ENCODE assay signal across 8 cellular contexts in the genomic region with DNA sequence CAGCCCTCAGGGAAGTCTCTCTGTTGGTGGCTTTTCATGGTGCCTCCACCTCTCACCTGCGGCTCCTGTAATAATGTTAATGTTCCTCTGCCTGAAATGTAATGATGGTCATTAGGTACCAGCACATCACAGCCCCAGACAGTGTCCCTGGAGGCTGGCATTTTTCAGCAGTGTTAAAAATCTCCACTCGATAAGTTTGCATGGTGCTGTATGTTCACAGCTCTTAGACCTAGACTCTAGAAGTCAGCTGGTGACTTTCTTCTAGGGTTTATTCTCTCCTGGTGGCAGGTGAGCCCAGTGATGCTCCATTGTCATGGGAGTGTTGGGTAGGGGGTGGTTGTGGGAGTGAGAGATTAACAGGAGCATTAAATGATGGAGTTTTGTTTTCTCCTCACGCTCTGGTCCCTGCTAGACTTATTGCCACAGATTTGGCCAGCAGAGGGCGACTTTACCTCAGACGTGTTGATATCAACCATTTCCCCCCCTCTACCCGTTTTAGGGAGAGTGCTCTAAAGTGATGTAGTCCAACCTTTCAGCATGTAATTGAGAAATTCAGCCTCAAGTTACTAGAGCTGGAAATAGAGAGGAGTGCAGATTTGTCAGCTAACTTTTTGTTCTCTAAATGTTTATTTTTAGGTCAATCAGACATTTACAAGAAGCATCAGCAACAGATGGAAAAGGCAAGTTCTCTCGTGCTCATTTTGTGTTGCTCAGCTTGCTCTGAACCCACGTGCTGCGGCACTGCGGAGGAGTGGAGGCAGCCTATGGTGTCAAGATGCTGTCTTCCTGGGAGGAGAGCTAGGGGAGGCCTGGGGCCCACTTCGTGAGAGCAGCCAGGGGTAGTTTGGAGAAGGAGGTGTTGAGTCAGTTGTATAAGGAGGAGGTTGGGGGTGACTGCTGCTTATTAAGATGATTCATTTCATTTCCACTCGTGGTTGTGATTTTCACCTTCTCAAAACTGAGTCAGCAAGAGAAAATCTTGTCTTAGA. TPM values are rescaled to one million over a fixed set of nuclear protein-coding genes. Genes with fewer than 3 reads are reported as not detected.
DNase-seq lines count a peak whose midpoint lies in the region; ATAC-seq and TF ChIP-seq lines count a peak whose summit lies in the region.

No MANE protein-coding gene starts in this region.

- H3K27ac Mint-ChIP-seq in nephron progenitor cell = peak overlapping the region; percentile 36

- peaks cover 42% of the 10 kb centered on the region for H3K36me3 Mint-ChIP-seq in nephron progenitor cell (ENCODE audit: low read depth)

- no peaks in the 10 kb centered on the region for H3K4me1 ChIP-seq in Peyer's patch

- H3K27me3 Mint-ChIP-seq in nephron progenitor cell (ENCODE audit: low read depth, poor library complexity) = peaks cover 4% of the 10 kb centered on the region

- peaks cover 28% of the 10 kb centered on the region for H3K4me1 Mint-ChIP-seq in nephron progenitor cell

- DNase-seq in DMS 273 treated with DMSO at 0.1 percent for 48 hours (lab: John Stamatoyannopoulos, UW) (peak; percentile 35), Peyer's patch (peak; percentile 74 to 95 (median 95)), activated T-helper 1 cell treated with Interleukin-2 at 50 U/mL for 16 hours (ENCODE audit: low read depth) (peak; percentile 65), fibroblast of mammary gland (ENCODE audit: low read depth) (peak; percentile 82), nephron progenitor cell (peak; percentile 89)
- peak; percentile 74 for DNase-seq in Jurkat, Clone E6-1 (ENCODE audit: low read depth, low spot score)
- DNase-seq in stimulated activated naive CD8-positive, alpha-beta T cell treated with anti-CD3 and anti-CD28 coated beads, Interleukin-15, Interleukin-2, amounts not matched to agents 100 U/mL and 50 U/mL, for 24 hours = peak; percentile 89

- TF ChIP-seq CTCF in Peyer's patch (IDR thresholded peaks at IDR 0.05) = peak; percentile 76 to 86 (median 81)
- peak; percentile 87 for TF ChIP-seq CTCF in fibroblast of mammary gland (conservative IDR thresholded peaks at IDR 0.05; ENCODE audit: control insufficient read depth, insufficient read depth, low read depth, low read length)
- peak; percentile 71 for TF ChIP-seq CTCF in nephron progenitor cell (IDR thresholded peaks at IDR 0.05)

- no peaks in the 10 kb centered on the region for H3K9me3 ChIP-seq in Peyer's patch

- ATAC-seq in stimulated activated naive CD8-positive, alpha-beta T cell treated with anti-CD3 and anti-CD28 coated beads, Interleukin-15, Interleukin-2, amounts not matched to agents 100 U/mL and 50 U/mL, for 24 hours = peak; percentile 93
- no peak for ATAC-seq in HG03565 (IDR thresholded peaks at IDR 0.05; ENCODE audit: unreplicated experiment)

- H3K27me3 ChIP-seq in Peyer's patch = no peaks in the 10 kb centered on the region

- no peak for TF ChIP-seq POLR2A in Peyer's patch (IDR thresholded peaks at IDR 0.05)

- H3K27ac ChIP-seq in Peyer's patch = peak overlapping the region in 2 of 4 donors; percentile 5 to 25

- H3K4me3 ChIP-seq in Jurkat, Clone E6-1 (ENCODE audit: low read length) = no peak overlapping the region
- H3K4me3 ChIP-seq in Peyer's patch (no peak overlapping the region), fibroblast of mammary gland (ENCODE audit: control insufficient read depth, low read depth, low read length) (no peak overlapping the region)

- no peak overlapping the region for H3K4me3 Mint-ChIP-seq in nephron progenitor cell

- H3K36me3 ChIP-seq in Peyer's patch = peaks cover 0 to 69% (median 0%) of the 10 kb centered on the region in 3 donors

- H3K9me3 Mint-ChIP-seq in nephron progenitor cell = no peaks in the 10 kb centered on the region

RNA-seq across cellular contexts. Expression of a gene that starts 53.4 kb away (rescaled TPM):
- polyA plus RNA-seq in Jurkat, Clone E6-1 (2012; ENCODE audit: insufficient read depth, insufficient read length) = 13.6 TPM
- total RNA-seq in Peyer's patch = 10 to 100 TPM; 16.6 to 29.0 (median 22.3) TPM

Comparison
In these comparisons a context has a peak if more than half of its experiments do, and no peak if none do; other contexts are left out.
1. DNase-seq: peak in every context shown above with its lines; median percentile 95 in Peyer's patch; 89 in nephron progenitor cell; 89 in stimulated activated naive CD8-positive, alpha-beta T cell treated with anti-CD3 and anti-CD28 coated beads, Interleukin-15, Interleukin-2, amounts not matched to agents 100 U/mL and 50 U/mL, for 24 hours; 82 in fibroblast of mammary gland; 74 in Jurkat, Clone E6-1; 65 in activated T-helper 1 cell treated with Interleukin-2 at 50 U/mL for 16 hours; 35 in DMS 273 treated with DMSO at 0.1 percent for 48 hours.